27 cellular contexts compared by ENCODE assay signal in genomic region chr10:64476520-64476919, GRCh38.
"Had no signal": no experiment of that assay in that cellular context is flagged by ENCODE, and none has a peak within 500 bp of the region (broad histone marks: within the 10 kb centered on the region; RNA-seq: fewer than 3 reads in every experiment).

No MANE protein-coding gene starts in this region.

- H3K36me3 ChIP-seq: colonic mucosa, esophagus muscularis mucosa, esophagus squamous epithelium, gastrocnemius medialis, gastroesophageal sphincter, heart left ventricle, heart right ventricle had no signal

- DNase-seq: colonic mucosa; cortex of kidney; dermis blood vessel endothelial cell; dorsolateral prefrontal cortex; effector CD4-positive, alpha-beta T cell; effector CD8-positive, alpha-beta T cell; effector memory CD4-positive, alpha-beta T cell; effector memory CD8-positive, alpha-beta T cell; endodermal cell; esophagus squamous epithelium; foreskin fibroblast; foreskin keratinocyte; foreskin melanocyte; gastrocnemius medialis; glutamatergic neuron; head of caudate nucleus; heart left ventricle; heart right ventricle had no signal

- H3K4me1 ChIP-seq: colonic mucosa, esophagus muscularis mucosa, esophagus squamous epithelium, foreskin keratinocyte, gastrocnemius medialis, gastroesophageal sphincter, heart left ventricle, heart right ventricle had no signal

- H3K9me3 ChIP-seq: colonic mucosa, gastrocnemius medialis had no signal

- ATAC-seq: effector memory CD8-positive, alpha-beta T cell; esophagus mucosa; foreskin keratinocyte; gastrocnemius medialis; gastroesophageal sphincter; heart left ventricle; heart right ventricle had no signal

- H3K4me3 ChIP-seq: colonic mucosa, coronary artery, dorsolateral prefrontal cortex, esophagus muscularis mucosa, esophagus squamous epithelium, gastrocnemius medialis, gastroesophageal sphincter, heart left ventricle, heart right ventricle had no signal

- FAIRE-seq: colon, endometrium, endothelial cell of umbilical vein, frontal cortex had no signal

- H3K27me3 ChIP-seq: colonic mucosa, dorsolateral prefrontal cortex, esophagus muscularis mucosa, esophagus squamous epithelium, foreskin keratinocyte, gastrocnemius medialis, gastroesophageal sphincter, heart left ventricle, heart right ventricle had no signal

- H3K27ac ChIP-seq: colonic mucosa, coronary artery, dorsolateral prefrontal cortex, epithelial cell of prostate, esophagus muscularis mucosa, esophagus squamous epithelium, foreskin keratinocyte, gastrocnemius medialis, gastroesophageal sphincter, heart left ventricle, heart right ventricle had no signal
